9 cellular contexts compared by ENCODE assay signal in genomic region chr17:29682054-29682453, GRCh38. TPM values are rescaled to one million over a fixed set of nuclear protein-coding genes. Genes with fewer than 3 reads are reported as not detected.
DNase-seq lines count a peak whose midpoint lies in the region; ATAC-seq and TF ChIP-seq lines count a peak whose summit lies in the region.
"Had no signal": no experiment of that assay in that cellular context is flagged by ENCODE, and none has a peak within 500 bp of the region (broad histone marks: within the 10 kb centered on the region; RNA-seq: fewer than 3 reads in every experiment).

No MANE protein-coding gene starts in this region.

- no peak overlapping the region for H2AFZ ChIP-seq in OCI-LY3 (ENCODE audit: low read depth, low read length)

- H3K79me2 ChIP-seq in OCI-LY3 (ENCODE audit: low read length), result no peaks in the 10 kb centered on the region

- H3K4me1 Mint-ChIP-seq in activated CD4-positive, alpha-beta T cell treated with anti-CD3 and anti-CD28 coated beads, Interleukin-2, amount 10 ng/mL, durations not matched to agents 7 days and 5 days, result peaks cover 18% of the 10 kb centered on the region
- peaks cover 20 to 33% of the 10 kb centered on the region in 2 donors for H3K4me1 Mint-ChIP-seq in stimulated activated naive B cell treated with anti-CD40 and anti-IgM and Interleukin-4, amounts not matched to agents 10 μg/mL and 1 μg/mL and 100 μg/mL, for 72 hours

- H3K27me3 ChIP-seq in OCI-LY3 (ENCODE audit: low read depth, low read length) (no peaks in the 10 kb centered on the region), esophagus muscularis mucosa (no peaks in the 10 kb centered on the region), aorta (ENCODE audit: control insufficient read depth in 1 of 2, insufficient read depth in 2 of 2, low read length in 1 of 2) (no peaks in the 10 kb centered on the region)
- H3K27me3 ChIP-seq: SJSA1 had no signal

- TF ChIP-seq CTCF in OCI-LY3 (IDR thresholded peaks at IDR 0.05; ENCODE audit: low read depth, low read length) (0 out of 2 replicates have a peak, but pooled peaks have one; percentile 9), esophagus muscularis mucosa (IDR thresholded peaks at IDR 0.05) (peak in 1 of 3 experiments; percentile 23)

- H3K36me3 ChIP-seq in OCI-LY3 (replicated peaks; ENCODE audit: low read depth, low read length) (no peaks in the 10 kb centered on the region), esophagus muscularis mucosa (peaks cover 0 to 11% (median 5%) of the 10 kb centered on the region in 4 donors), aorta (ENCODE audit: control insufficient read depth in 1 of 2, insufficient read depth in 2 of 2, low read length in 1 of 2) (no peaks in the 10 kb centered on the region)

- no peak for TF ChIP-seq EP300 in esophagus muscularis mucosa (IDR thresholded peaks at IDR 0.05)

- H3K27me3 Mint-ChIP-seq in activated CD4-positive, alpha-beta T cell treated with anti-CD3 and anti-CD28 coated beads, Interleukin-2, amount 10 ng/mL, durations not matched to agents 7 days and 5 days, result no peaks in the 10 kb centered on the region
- H3K27me3 Mint-ChIP-seq in stimulated activated naive B cell treated with anti-CD40 and anti-IgM and Interleukin-4, amounts not matched to agents 10 μg/mL and 1 μg/mL and 100 μg/mL, for 72 hours, result no peaks in the 10 kb centered on the region

- H3K4me3 ChIP-seq in OCI-LY3 (ENCODE audit: low read length), result no peak overlapping the region
- H3K4me3 ChIP-seq in esophagus muscularis mucosa, result no peak overlapping the region
- no peak overlapping the region for H3K4me3 ChIP-seq in aorta (ENCODE audit: low read length in 2 of 2)
- H3K4me3 ChIP-seq: SJSA1 had no signal

- ATAC-seq in stimulated activated naive B cell treated with anti-CD40 and anti-IgM and Interleukin-4, amounts not matched to agents 10 μg/mL and 1 μg/mL and 100 μg/mL, for 72 hours (replicated peaks), result peak; percentile 91 to 93
- ATAC-seq in GM19023 (IDR thresholded peaks at IDR 0.05; ENCODE audit: unreplicated experiment) (no peak), aorta (ENCODE audit: low FRiP score) (no peak)

- no peaks in the 10 kb centered on the region for H4K20me1 ChIP-seq in OCI-LY3 (ENCODE audit: insufficient read depth, low read length)

- no peaks in the 10 kb centered on the region for H3K9me3 Mint-ChIP-seq in activated CD4-positive, alpha-beta T cell treated with anti-CD3 and anti-CD28 coated beads, Interleukin-2, amount 10 ng/mL, durations not matched to agents 7 days and 5 days
- H3K9me3 Mint-ChIP-seq in stimulated activated naive B cell treated with anti-CD40 and anti-IgM and Interleukin-4, amounts not matched to agents 10 μg/mL and 1 μg/mL and 100 μg/mL, for 72 hours, result no peaks in the 10 kb centered on the region

- no peak overlapping the region for H3K4me3 Mint-ChIP-seq in activated CD4-positive, alpha-beta T cell treated with anti-CD3 and anti-CD28 coated beads, Interleukin-2, amount 10 ng/mL, durations not matched to agents 7 days and 5 days
- peak overlapping the region in 1 of 2 donors; percentile 12 for H3K4me3 Mint-ChIP-seq in stimulated activated naive B cell treated with anti-CD40 and anti-IgM and Interleukin-4, amounts not matched to agents 10 μg/mL and 1 μg/mL and 100 μg/mL, for 72 hours

- H3K9me3 ChIP-seq in OCI-LY3 (ENCODE audit: insufficient read depth, low read length), result no peaks in the 10 kb centered on the region
- no peaks in the 10 kb centered on the region for H3K9me3 ChIP-seq in esophagus muscularis mucosa
- H3K9me3 ChIP-seq in aorta (ENCODE audit: control insufficient read depth, low read length), result no peaks in the 10 kb centered on the region
- H3K9me3 ChIP-seq: SJSA1 had no signal

- peak overlapping the region; percentile 4 for H3K27ac Mint-ChIP-seq in activated CD4-positive, alpha-beta T cell treated with anti-CD3 and anti-CD28 coated beads, Interleukin-2, amount 10 ng/mL, durations not matched to agents 7 days and 5 days
- H3K27ac Mint-ChIP-seq in stimulated activated naive B cell treated with anti-CD40 and anti-IgM and Interleukin-4, amounts not matched to agents 10 μg/mL and 1 μg/mL and 100 μg/mL, for 72 hours, result peak overlapping the region; percentile 33

- CTCF ChIA-PET in activated CD4-positive, alpha-beta T cell treated with anti-CD3 and anti-CD28 coated beads, Interleukin-2, amount 10 ng/mL, durations not matched to agents 7 days and 5 days (lab: Charles Lee), result interaction anchor here (1.4 to 2.7 kb wide), 4 partner anchors 9 to 97 kb away, joined by 3 to 8 read pairs (median 4); no protein-coding TSS in a partner anchor

- 71% methylated on average over 2 of the region's 2 CpGs for WGBS in esophagus muscularis mucosa
- 92 to 93% methylated on average over 2 of the region's 2 CpGs for WGBS in aorta, 2 donors

- peak overlapping the region; percentile 21 for H3K4me2 ChIP-seq in OCI-LY3 (ENCODE audit: low read length)

- intact Hi-C loops in esophagus muscularis mucosa (cut with DNase I), result no loop called here
- intact Hi-C loops in aorta (cut with DNase I), result no loop called here

- TF ChIP-seq POLR2A in esophagus muscularis mucosa (IDR thresholded peaks at IDR 0.05; ENCODE audit: low read depth), result no peak

- H3K4me1 ChIP-seq in OCI-LY3 (ENCODE audit: low read length), result peaks cover 17% of the 10 kb centered on the region
- peaks cover 40 to 56% (median 47%) of the 10 kb centered on the region in 4 donors for H3K4me1 ChIP-seq in esophagus muscularis mucosa
- H3K4me1 ChIP-seq in aorta (ENCODE audit: control insufficient read depth in 1 of 2, insufficient read depth in 2 of 2, low read length in 2 of 2), result peaks cover 0 to under 1% of the 10 kb centered on the region in 2 donors

- POLR2A ChIA-PET in activated CD4-positive, alpha-beta T cell treated with anti-CD3 and anti-CD28 coated beads, Interleukin-2, amount 10 ng/mL, durations not matched to agents 7 days and 5 days (lab: Charles Lee), result no interaction called here

- no peak overlapping the region for H3K9ac ChIP-seq in OCI-LY3 (ENCODE audit: low read length)

- H3K27ac ChIP-seq in OCI-LY3 (ENCODE audit: low read length) (no peak overlapping the region), esophagus muscularis mucosa (replicated peaks in 1 of 4) (peak overlapping the region; percentile 3 to 52 (median 48)), aorta (ENCODE audit: low read depth in 1 of 2, low read length in 2 of 2) (no peak overlapping the region)
- H3K27ac ChIP-seq: SJSA1 had no signal

- DNase-seq in activated CD4-positive, alpha-beta T cell treated with anti-CD3 and anti-CD28 coated beads, Interleukin-2, amount 10 ng/mL, durations not matched to agents 7 days and 5 days, result no peak
- no peak for DNase-seq in activated CD4-positive, alpha-beta T cell treated with anti-CD3 and anti-CD28 coated beads, Interleukin-2, amount 50 U/mL, for 48 hours
- DNase-seq in esophagus muscularis mucosa (ENCODE audit: extremely low spot score) (no peak), aorta (no peak), nucleus accumbens (lab: John Stamatoyannopoulos, UW) (no peak)
- no peak for DNase-seq in stimulated activated naive B cell treated with anti-CD40 and anti-IgM and Interleukin-4, amounts not matched to agents 10 μg/mL and 1 μg/mL and 100 μg/mL, for 72 hours

- peaks cover 47% of the 10 kb centered on the region for H3K36me3 Mint-ChIP-seq in activated CD4-positive, alpha-beta T cell treated with anti-CD3 and anti-CD28 coated beads, Interleukin-2, amount 10 ng/mL, durations not matched to agents 7 days and 5 days (ENCODE audit: low read depth)
- peaks cover 23 to 40% of the 10 kb centered on the region in 2 donors for H3K36me3 Mint-ChIP-seq in stimulated activated naive B cell treated with anti-CD40 and anti-IgM and Interleukin-4, amounts not matched to agents 10 μg/mL and 1 μg/mL and 100 μg/mL, for 72 hours

RNA-seq across cellular contexts. Expression of gene CORO6, which starts 59.3 kb away (rescaled TPM):
- 1 to 10 TPM; 2.4 to 3.1 TPM for total RNA-seq in activated CD4-positive, alpha-beta T cell treated with anti-CD3 and anti-CD28 coated beads, Interleukin-2, amount 10 ng/mL, durations not matched to agents 7 days and 5 days
- total RNA-seq in esophagus muscularis mucosa (10 to 100 TPM; 43.7 to 67.7 (median 46.9) TPM), aorta (10 to 100 TPM in 1 of 2 donors, 1 to 10 TPM in 1; 9.9 to 12.3 TPM)
- polyA plus RNA-seq in aorta, result 10 to 100 TPM in 1 of 2 donors, 1 to 10 TPM in 1; 2.9 to 51.6 TPM

Comparison
In these comparisons a context has a peak if more than half of its experiments do, and no peak if none do; other contexts are left out.
1. H3K27ac ChIP-seq: peak in esophagus muscularis mucosa (4 of 4); none in OCI-LY3 (single experiment) and aorta (0 of 2).
2. ATAC-seq: peak in stimulated activated naive B cell treated with anti-CD40 and anti-IgM and Interleukin-4, amounts not matched to agents 10 μg/mL and 1 μg/mL and 100 μg/mL, for 72 hours (2 of 2); none in GM19023 (single experiment) and aorta (single experiment).